Comparison of ENCODE assay signal across 16 cellular contexts in the genomic region with DNA sequence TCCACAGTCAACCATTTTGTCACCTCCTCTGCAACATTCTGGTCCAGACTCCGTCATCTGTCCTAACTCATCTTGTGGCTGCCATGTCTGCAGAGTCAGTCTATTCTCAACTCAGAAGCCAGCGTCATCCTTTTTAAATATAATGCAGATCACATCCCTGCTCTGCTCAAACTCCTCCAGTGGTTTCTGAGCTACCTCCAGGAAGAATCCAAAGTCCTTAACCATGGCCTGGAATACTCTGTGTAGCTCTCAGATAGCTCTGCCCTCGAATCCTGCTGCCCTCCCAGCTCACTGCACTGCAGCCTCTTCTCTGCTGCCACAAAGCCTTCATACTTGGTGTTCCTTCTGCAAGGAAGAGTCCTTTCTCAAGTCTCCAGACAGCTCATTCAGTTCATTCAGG.
"Had no signal": no experiment of that assay in that cellular context is flagged by ENCODE, and none has a peak within 500 bp of the region (broad histone marks: within the 10 kb centered on the region; RNA-seq: fewer than 3 reads in every experiment).

No MANE protein-coding gene starts in this region.

- H3K4me3 ChIP-seq: coronary artery, heart right ventricle, mucosa of descending colon, neural progenitor cell, ovary, right atrium auricular region, smooth muscle cell, tibial nerve had no signal

- H2AFZ ChIP-seq: neural progenitor cell had no signal

- DNase-seq: effector CD4-positive, alpha-beta T cell; heart right ventricle; hypothalamus; kidney glomerular epithelial cell; mucosa of descending colon; nucleus accumbens; ovary; stimulated activated CD4-positive, alpha-beta T cell treated with anti-CD3 and anti-CD28 coated beads, Interleukin-2, amount 100 ng/mL, for 48 hours; stimulated activated naive CD4-positive, alpha-beta T cell treated with Interleukin-2 at 50 U/mL for 16 hours had no signal

- H3K36me3 ChIP-seq: heart right ventricle, neural progenitor cell, ovary, right atrium auricular region, tibial nerve had no signal

- H3K27me3 ChIP-seq: heart right ventricle, neural progenitor cell, ovary, right atrium auricular region, tibial nerve had no signal

- H3K27ac Mint-ChIP-seq: natural killer cell treated with Interleukin-12 subunit alpha and Interleukin-12 subunit beta and Interleukin-15 and Interleukin-18, amount 100 ng/mL, for 72 hours; neural progenitor cell had no signal

- H3K4me2 ChIP-seq: neural progenitor cell, smooth muscle cell had no signal

- H3K9ac ChIP-seq: neural progenitor cell had no signal

- H3K27ac ChIP-seq: neural progenitor cell, ovary had no signal

- H3K9me3 Mint-ChIP-seq: natural killer cell treated with Interleukin-12 subunit alpha and Interleukin-12 subunit beta and Interleukin-15 and Interleukin-18, amount 100 ng/mL, for 72 hours had no signal

- H3K4me3 Mint-ChIP-seq: natural killer cell treated with Interleukin-12 subunit alpha and Interleukin-12 subunit beta and Interleukin-15 and Interleukin-18, amount 100 ng/mL, for 72 hours; neural progenitor cell had no signal

- H3K9me3 ChIP-seq: heart right ventricle, mucosa of descending colon, ovary, right atrium auricular region, tibial nerve had no signal

- H3K36me3 Mint-ChIP-seq: natural killer cell treated with Interleukin-12 subunit alpha and Interleukin-12 subunit beta and Interleukin-15 and Interleukin-18, amount 100 ng/mL, for 72 hours; neural progenitor cell had no signal

- ATAC-seq: esophagus mucosa; heart right ventricle; mucosa of descending colon; natural killer cell treated with Interleukin-12 subunit alpha and Interleukin-12 subunit beta and Interleukin-15 and Interleukin-18, amount 100 ng/mL, for 72 hours had no signal
